In the genomic region with DNA sequence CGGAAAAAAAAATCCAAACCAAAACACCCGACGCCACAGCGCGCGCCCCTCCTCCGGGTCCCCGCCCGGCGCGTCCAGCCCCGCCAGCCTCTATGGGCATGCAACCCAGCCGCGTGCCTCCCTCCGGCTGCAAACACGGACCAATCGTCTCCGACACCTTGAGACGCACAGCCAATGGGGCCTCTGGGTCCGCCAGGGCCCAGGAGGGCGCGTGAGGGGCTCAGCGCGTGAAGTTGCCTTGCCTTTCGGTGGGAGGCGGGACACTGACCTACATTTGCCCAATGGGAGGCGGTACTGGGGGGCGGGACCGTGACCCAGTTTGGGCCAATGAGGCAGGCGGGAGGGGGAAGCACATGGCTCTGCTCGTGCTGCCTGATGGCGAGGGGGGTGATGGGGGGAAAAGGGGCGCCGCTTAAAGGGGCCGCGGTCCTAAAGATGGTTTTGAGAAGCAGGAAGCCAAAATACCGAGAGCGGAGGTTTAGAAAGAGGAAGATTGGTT, we compare ENCODE assay signal across 8 cellular contexts. TPM values are rescaled to one million over a fixed set of nuclear protein-coding genes. Genes with fewer than 3 reads are reported as not detected.
DNase-seq lines count a peak whose midpoint lies in the region; ATAC-seq, FAIRE-seq and TF ChIP-seq lines count a peak whose summit lies in the region.

No MANE protein-coding gene starts in this region.

- ATAC-seq in GM18907 (IDR thresholded peaks at IDR 0.05; ENCODE audit: unreplicated experiment) (peak; percentile 61), HG03175 (IDR thresholded peaks at IDR 0.05; ENCODE audit: unreplicated experiment) (peak; percentile 69), WTC11 (peak; percentile 74)

- no peaks in the 10 kb centered on the region for H3K36me3 ChIP-seq in bronchial epithelial cell (ENCODE audit: control insufficient read depth, insufficient read depth, low read length)

- H3K27ac ChIP-seq in AG04450 (ENCODE audit: low read depth, low read length) = peak overlapping the region; percentile 74

- H3K36me3 Mint-ChIP-seq in WTC11 (peaks cover 9% of the 10 kb centered on the region; the same call in 1 of the 2 replicates), immature natural killer cell (peaks cover 0 to 5% (median 1%) of the 10 kb centered on the region in 3 donors)

- H3K4me1 Mint-ChIP-seq in WTC11 (peaks cover 39% of the 10 kb centered on the region), immature natural killer cell (peaks cover 48 to 54% of the 10 kb centered on the region in 2 donors)

- CTCF ChIA-PET in AG04450 (lab: Charles Lee) = no interaction called here
- CTCF ChIA-PET in WTC11 (lab: Charles Lee) = interaction anchor here (1.5 to 1.6 kb wide), 2 partner anchors 8 to 176 kb away, joined by 4 to 5 read pairs; partner anchors contain the start of gene CA11

- H3K4me3 ChIP-seq in AG04450 (ENCODE audit: low read depth, low read length) (peak overlapping the region; percentile 66), bronchial epithelial cell (ENCODE audit: low read depth, low read length) (peak overlapping the region; percentile 58)

- no peak for FAIRE-seq in bronchial epithelial cell (lab: Jason Lieb, UNC)

- DNase-seq in AG04450 (ENCODE audit: low read depth, low spot score) = peak; percentile 99
- DNase-seq in NCI-H2227 treated with DMSO at 0.1 percent for 48 hours (lab: John Stamatoyannopoulos, UW) = peak; percentile 95
- peak; percentile 99 for DNase-seq in WTC11 (ENCODE audit: low spot score)
- DNase-seq in bronchial epithelial cell (ENCODE audit: low read depth) = peak; percentile 82
- DNase-seq in immature natural killer cell = peak; percentile 100
- DNase-seq in smooth muscle cell of the brain vasculature (ENCODE audit: low read depth, low spot score) = peak; percentile 97

- H3K9me3 ChIP-seq in AG04450 (ENCODE audit: control insufficient read depth, insufficient read depth, low read length) = peaks cover 5% of the 10 kb centered on the region; the same call in 1 of the 2 replicates

- H3K27me3 Mint-ChIP-seq in WTC11 (ENCODE audit: low read depth) = peaks cover 15% of the 10 kb centered on the region
- peaks cover 14 to 24% (median 14%) of the 10 kb centered on the region in 3 donors for H3K27me3 Mint-ChIP-seq in immature natural killer cell (ENCODE audit: low read depth in 3 of 3)

- POLR2A ChIA-PET in AG04450 (lab: Yijun Ruan, JAX) = interaction anchor here (0.7 to 1.3 kb wide), 4 partner anchors 8 to 234 kb away, joined by 3 to 7 read pairs (median 3); partner anchors contain the start of genes CA11, RPL18 and SPHK2
- POLR2A ChIA-PET in WTC11 (lab: Charles Lee) = interaction anchor here (1.2 kb wide), 1 partner anchor 101 kb away, joined by 3 read pairs; no protein-coding TSS in a partner anchor

- H3K27ac Mint-ChIP-seq in WTC11 (peak overlapping the region; percentile 98), immature natural killer cell (peak overlapping the region; percentile 98 to 100 (median 98))

- no peaks in the 10 kb centered on the region for H3K27me3 ChIP-seq in AG04450 (ENCODE audit: control insufficient read depth, insufficient read depth, low read length)
- no peaks in the 10 kb centered on the region for H3K27me3 ChIP-seq in bronchial epithelial cell (ENCODE audit: control insufficient read depth, insufficient read depth, low read length)

- TF ChIP-seq CTCF in AG04450 (IDR thresholded peaks at IDR 0.05; ENCODE audit: low read depth, low read length) (no peak), WTC11 (IDR thresholded peaks at IDR 0.05) (no peak), bronchial epithelial cell (IDR thresholded peaks at IDR 0.05; ENCODE audit: insufficient read depth, low read length, severe bottlenecking) (no peak)

- H3K4me3 Mint-ChIP-seq in WTC11 = peak overlapping the region; percentile 81
- H3K4me3 Mint-ChIP-seq in immature natural killer cell = peak overlapping the region; percentile 89 to 98 (median 92)

- H3K9me3 Mint-ChIP-seq in WTC11 = no peaks in the 10 kb centered on the region
- no peaks in the 10 kb centered on the region for H3K9me3 Mint-ChIP-seq in immature natural killer cell

TF ChIP-seq in WTC11, 78 proteins besides CTCF, POLR2A, EP300 and RAD21 (continues in another document):
- TF ChIP-seq IRF2 (CRISPR knock-in tag; IDR thresholded peaks at IDR 0.05; ENCODE audit: borderline replicate concordance, low read depth) = no peak
- TF ChIP-seq ZNF317 (CRISPR knock-in tag; IDR thresholded peaks at IDR 0.05; ENCODE audit: borderline replicate concordance, low read depth) = no peak
- TF ChIP-seq PREB (CRISPR knock-in tag; IDR thresholded peaks at IDR 0.05; ENCODE audit: borderline replicate concordance) = no peak
- TF ChIP-seq CREB1 (CRISPR knock-in tag; IDR thresholded peaks at IDR 0.05) = no peak; the same call in 1 of the 2 replicates
- no peak for TF ChIP-seq ZNF416 (CRISPR knock-in tag; IDR thresholded peaks at IDR 0.05)
- TF ChIP-seq, protein P1, sequence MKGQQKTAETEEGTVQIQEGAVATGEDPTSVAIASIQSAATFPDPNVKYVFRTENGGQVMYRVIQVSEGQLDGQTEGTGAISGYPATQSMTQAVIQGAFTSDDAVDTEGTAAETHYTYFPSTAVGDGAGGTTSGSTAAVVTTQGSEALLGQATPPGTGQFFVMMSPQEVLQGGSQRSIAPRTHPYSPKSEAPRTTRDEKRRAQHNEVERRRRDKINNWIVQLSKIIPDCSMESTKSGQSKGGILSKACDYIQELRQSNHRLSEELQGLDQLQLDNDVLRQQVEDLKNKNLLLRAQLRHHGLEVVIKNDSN (CRISPR knock-in tag; IDR thresholded peaks at IDR 0.05) = peak; percentile 87
- TF ChIP-seq RELA (CRISPR knock-in tag; IDR thresholded peaks at IDR 0.05; ENCODE audit: borderline replicate concordance) = no peak
- TF ChIP-seq FOXJ3 (CRISPR knock-in tag; IDR thresholded peaks at IDR 0.05; ENCODE audit: borderline replicate concordance) = no peak
- TF ChIP-seq ESRRA (CRISPR knock-in tag; IDR thresholded peaks at IDR 0.05; ENCODE audit: borderline replicate concordance) = peak; percentile 86; the same call in 1 of the 2 replicates

RNA-seq across cellular contexts. Expression of gene DBP, which starts 0.3 kb away (rescaled TPM):
- 3.4 and 4.0 TPM in 2 replicates for polyA plus RNA-seq in AG04450 (2011; rRNA removed)
- polyA minus RNA-seq in AG04450 (2011; rRNA and poly(A)+ RNA removed) = 3.9 and 4.5 TPM in 2 replicates
- total RNA-seq in WTC11 (2021) = 10.5 to 12.0 TPM (median 11.4 TPM) in 3 replicates
- total RNA-seq in bronchial epithelial cell = 6.6 and 8.7 TPM in 2 replicates
- polyA plus RNA-seq in immature natural killer cell = 10 to 100 TPM; 23.6 to 65.1 (median 26.3) TPM

RNA-seq across cellular contexts. Expression of gene CA11, which starts 8.5 kb away (rescaled TPM):
- 3.7 and 4.3 TPM in 2 replicates for polyA plus RNA-seq in AG04450 (2011; rRNA removed)
- 1.1 and 1.5 TPM in 2 replicates for polyA minus RNA-seq in AG04450 (2011; rRNA and poly(A)+ RNA removed)
- total RNA-seq in WTC11 (2021) = 41.4 to 53.7 TPM (median 47.5 TPM) in 3 replicates
- 2.4 and 4.4 TPM in 2 replicates for total RNA-seq in bronchial epithelial cell
- polyA plus RNA-seq in immature natural killer cell = 10 to 100 TPM in 1 of 3 donors, 1 to 10 TPM in 2; 1.8 to 16.4 (median 3.6) TPM

RNA-seq across cellular contexts. Expression of gene SPHK2, which starts 18.2 kb away (rescaled TPM):
- 4.6 and 6.1 TPM in 2 replicates for polyA plus RNA-seq in AG04450 (2011; rRNA removed)
- 6.1 and 6.6 TPM in 2 replicates for polyA minus RNA-seq in AG04450 (2011; rRNA and poly(A)+ RNA removed)
- total RNA-seq in WTC11 (2021) = 46.7 to 64.6 TPM (median 48.4 TPM) in 3 replicates
- 3.3 and 3.4 TPM in 2 replicates for total RNA-seq in bronchial epithelial cell
- polyA plus RNA-seq in immature natural killer cell = 10 to 100 TPM; 10.5 to 14.5 (median 14.1) TPM

RNA-seq across cellular contexts. Expression of gene RPL18, which starts 18.5 kb away (rescaled TPM):
- polyA plus RNA-seq in AG04450 (2011; rRNA removed) (1,020 and 1,259 TPM in 2 replicates), immature natural killer cell (1,000 to 10,000 TPM in 1 of 3 donors, 100 to 1,000 TPM in 2; 938 to 1,525 (median 950) TPM)
- 587 and 645 TPM in 2 replicates for polyA minus RNA-seq in AG04450 (2011; rRNA and poly(A)+ RNA removed)
- total RNA-seq in WTC11 (2021) (1,712 to 1,987 TPM (median 1,909 TPM) in 3 replicates), bronchial epithelial cell (3,143 and 4,233 TPM in 2 replicates)

RNA-seq across cellular contexts. Expression of gene FAM83E, which starts 22.6 kb away (rescaled TPM):
- polyA plus RNA-seq in AG04450 (2011; rRNA removed) (not detected in 2 replicates), immature natural killer cell (not detected)
- 0.65 TPM in 1 of 2 replicates, not detected in the other for polyA minus RNA-seq in AG04450 (2011; rRNA and poly(A)+ RNA removed)
- total RNA-seq in WTC11 (2021) (6.6 to 8.8 TPM (median 6.8 TPM) in 3 replicates), bronchial epithelial cell (21.9 and 62.3 TPM in 2 replicates)

Comparison
In these comparisons a context has a peak if more than half of its experiments do, and no peak if none do; other contexts are left out.
1. Peak in every context shown above with its lines: DNase-seq, ATAC-seq, H3K4me3 ChIP-seq and H3K27ac ChIP-seq.
2. RNA of gene SPHK2, which starts 18.2 kb away (total RNA-seq): 46.7 to 64.6 TPM in WTC11; 3.3 to 3.4 TPM in bronchial epithelial cell; every median in the first group is over 10 times any median in the second.